ENCODE assay signal across 10 cellular contexts in the genomic region with DNA sequence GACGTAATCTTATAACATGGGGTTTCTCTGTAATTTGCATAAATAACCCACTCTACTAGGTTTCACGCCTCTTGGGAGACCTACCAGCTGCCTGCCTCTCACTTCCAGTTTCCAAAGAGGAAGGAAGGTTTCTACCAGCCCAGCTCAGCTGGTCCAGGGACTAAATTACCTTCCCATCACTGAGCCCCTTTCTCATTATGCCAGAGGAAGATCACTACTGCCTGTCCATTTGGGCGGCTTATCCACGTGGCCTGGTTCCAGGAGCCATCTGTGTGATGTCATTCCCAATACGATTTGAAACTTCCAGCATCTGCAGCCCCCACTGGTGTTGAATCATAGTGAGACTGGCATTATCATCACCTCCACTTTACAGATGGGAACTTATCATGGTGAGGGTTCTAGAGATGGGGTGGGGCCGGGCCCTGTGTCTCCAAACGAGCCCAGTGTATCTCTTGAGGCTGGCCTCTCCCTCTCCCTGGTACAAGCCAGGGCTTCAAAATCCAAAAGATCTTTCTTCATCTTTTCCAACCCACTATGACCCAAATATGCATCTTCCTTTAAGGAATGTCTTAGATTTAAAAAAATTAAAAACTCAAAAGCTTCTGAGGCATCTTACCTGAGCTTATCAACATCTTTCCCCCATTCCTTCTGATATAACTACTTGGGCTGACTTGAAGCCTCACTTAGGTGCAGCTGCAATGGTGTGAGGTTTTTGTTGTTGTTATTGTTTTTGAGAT.
DNase-seq lines count a peak whose midpoint lies in the region; ATAC-seq, FAIRE-seq and TF ChIP-seq lines count a peak whose summit lies in the region.
"Had no signal": no experiment of that assay in that cellular context is flagged by ENCODE, and none has a peak within 500 bp of the region (broad histone marks: within the 10 kb centered on the region; RNA-seq: fewer than 3 reads in every experiment).

No MANE protein-coding gene starts in this region.

- peaks cover 36% of the 10 kb centered on the region for H3K27me3 ChIP-seq in OCI-LY3 (ENCODE audit: low read depth, low read length)

- ATAC-seq in GM19395 (IDR thresholded peaks at IDR 0.05; ENCODE audit: unreplicated experiment) (peak; percentile 99), HG02981 (IDR thresholded peaks at IDR 0.05; ENCODE audit: unreplicated experiment) (peak; percentile 97)

- peaks cover 56% of the 10 kb centered on the region for H3K4me1 ChIP-seq in OCI-LY3 (ENCODE audit: low read length)

- TF ChIP-seq CTCF in OCI-LY3 (IDR thresholded peaks at IDR 0.05; ENCODE audit: low read depth, low read length) (no peak), D721Med (IDR thresholded peaks at IDR 0.05; ENCODE audit: insufficient read depth, missing control alignments) (no peak)

- no peaks in the 10 kb centered on the region for H4K20me1 ChIP-seq in OCI-LY3 (ENCODE audit: insufficient read depth, low read length)

- no peaks in the 10 kb centered on the region for H3K79me2 ChIP-seq in OCI-LY3 (ENCODE audit: low read length)

- no peak overlapping the region for H3K9ac ChIP-seq in OCI-LY3 (ENCODE audit: low read length)

- H3K27ac ChIP-seq in OCI-LY3 (ENCODE audit: low read length), result peak overlapping the region; percentile 33
- H3K27ac ChIP-seq: brain microvascular endothelial cell had no signal

- H3K9me3 ChIP-seq in OCI-LY3 (ENCODE audit: insufficient read depth, low read length), result no peaks in the 10 kb centered on the region

- FAIRE-seq in D721Med (lab: Jason Lieb, UNC), result no peak

- no peaks in the 10 kb centered on the region for H3K36me3 ChIP-seq in OCI-LY3 (replicated peaks; ENCODE audit: low read depth, low read length)
- H3K36me3 ChIP-seq: brain microvascular endothelial cell had no signal

- H3K4me3 ChIP-seq in OCI-LY3 (ENCODE audit: low read length), result peak overlapping the region; percentile 52

- peak overlapping the region; percentile 81 for H3K4me2 ChIP-seq in OCI-LY3 (ENCODE audit: low read length)

- no peak overlapping the region for H2AFZ ChIP-seq in OCI-LY3 (ENCODE audit: low read depth, low read length)

- DNase-seq in DMS 273 (lab: John Stamatoyannopoulos, UW; ENCODE audit: unreplicated experiment), result peak; percentile 61
- DNase-seq in middle frontal gyrus (ENCODE audit: extremely low spot score, low spot score), result no peak
- no peak for DNase-seq in D721Med (ENCODE audit: insufficient read length, low spot score)
- no peak for DNase-seq in NCI-H2171 treated with DMSO at 0.1 percent for 48 hours (lab: John Stamatoyannopoulos, UW)
- no peak for DNase-seq in hippocampal formation (lab: John Stamatoyannopoulos, UW)
- DNase-seq: activated CD4-positive, alpha-beta T cell treated with anti-CD3 and anti-CD28 coated beads for 48 hours; brain microvascular endothelial cell had no signal
